In the genomic region with DNA sequence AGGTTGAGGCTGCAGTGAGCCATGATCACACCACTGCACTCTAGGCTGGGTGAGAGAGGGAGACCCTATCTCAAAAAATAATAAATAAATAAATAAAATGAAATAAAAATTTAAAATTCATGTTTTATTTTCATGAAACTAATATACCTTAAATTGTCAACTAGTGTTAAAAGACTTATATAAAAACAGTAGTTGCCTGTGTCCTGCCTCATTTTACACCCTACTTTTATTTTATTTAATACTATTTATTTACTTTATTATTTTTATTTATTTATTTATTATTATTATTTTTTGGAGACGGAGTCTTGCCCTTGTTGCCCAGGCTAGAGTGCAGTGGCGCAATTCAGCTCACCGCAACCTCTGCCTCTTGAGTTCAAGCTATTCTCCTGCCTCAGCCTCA, we compare ENCODE assay signal across 1 cellular context.
A peak's percentile ranks its signal among the peaks of the same experiment; 100 is the strongest.
TF ChIP-seq lines count a peak whose summit lies in the region.

No MANE protein-coding gene starts in this region.

TF ChIP-seq in WTC11, 78 proteins besides CTCF, POLR2A, EP300 and RAD21:
- no peak for TF ChIP-seq ETV6 (CRISPR knock-in tag; IDR thresholded peaks at IDR 0.05)
- TF ChIP-seq HMGA2 (CRISPR knock-in tag; IDR thresholded peaks at IDR 0.05) = peak; percentile 95
